1 cellular context compared by ENCODE assay signal in genomic region chr12:47775100-47775911, GRCh38.
A peak's percentile ranks its signal among the peaks of the same experiment; 100 is the strongest.
TF ChIP-seq lines count a peak whose summit lies in the region.

No MANE protein-coding gene starts in this region.

TF ChIP-seq in K562, 482 proteins besides CTCF, POLR2A, EP300 and RAD21 (continued from another document and continues in another):
- TF ChIP-seq TRIM25 (IDR thresholded peaks at IDR 0.05; ENCODE audit: borderline replicate concordance) (no peak), ZEB2 (IDR thresholded peaks at IDR 0.05) (peak; percentile 42; the same call in 1 of the 2 replicates), IRF1 (CRISPR knock-in tag; IDR thresholded peaks at IDR 0.05; ENCODE audit: borderline replicate concordance) (no peak), KDM5B (IDR thresholded peaks at IDR 0.05; ENCODE audit: insufficient replicate concordance, low read depth, low read length) (no peak), SETDB1 (IDR thresholded peaks at IDR 0.05; ENCODE audit: low read length) (no peak), GABPB1 (CRISPR knock-in tag; IDR thresholded peaks at IDR 0.05) (no peak), HDGF (IDR thresholded peaks at IDR 0.05) (no peak), MBD2 (IDR thresholded peaks at IDR 0.05; ENCODE audit: borderline replicate concordance, low read depth) (no peak; the same call in 1 of the 2 replicates), MXD1 (CRISPR knock-in tag; IDR thresholded peaks at IDR 0.05; ENCODE audit: borderline replicate concordance, poor library complexity, severe bottlenecking) (peak; percentile 15), POLR2B (IDR thresholded peaks at IDR 0.05; ENCODE audit: low read depth, partially characterized antibody) (no peak), CREB5 (CRISPR knock-in tag; IDR thresholded peaks at IDR 0.05) (no peak), SMARCE1 (IDR thresholded peaks at IDR 0.05) (peak; percentile 87), ZNF57 (CRISPR knock-in tag; IDR thresholded peaks at IDR 0.05) (no peak), DDX20 (tag; IDR thresholded peaks at IDR 0.05; ENCODE audit: low read depth) (no peak), MCM5 (IDR thresholded peaks at IDR 0.05; ENCODE audit: low read depth) (no peak), ZNF277 (CRISPR knock-in tag; IDR thresholded peaks at IDR 0.05; ENCODE audit: borderline replicate concordance) (no peak), ZNF41 (CRISPR knock-in tag; conservative IDR thresholded peaks at IDR 0.05) (no peak), TARDBP (IDR thresholded peaks at IDR 0.05) (no peak), AFF4 (CRISPR knock-in tag; IDR thresholded peaks at IDR 0.05) (no peak), ZNF174 (CRISPR knock-in tag; IDR thresholded peaks at IDR 0.05) (no peak), FOXA3 (CRISPR knock-in tag; conservative IDR thresholded peaks at IDR 0.05 in 1 of 2, IDR thresholded peaks at IDR 0.05 in 1 of 2) (no peak), ZBED1 (IDR thresholded peaks at IDR 0.05) (no peak), SMAD1 (IDR thresholded peaks at IDR 0.05; ENCODE audit: low read depth, low read length, partially characterized antibody) (no peak), NFE2L1 (tag; IDR thresholded peaks at IDR 0.05; ENCODE audit: borderline replicate concordance, low read depth) (peak; percentile 99), RNF219 (CRISPR knock-in tag; IDR thresholded peaks at IDR 0.05) (no peak), FOSL1 (tag; conservative IDR thresholded peaks at IDR 0.05) (peak; percentile 71), HMGN3 (IDR thresholded peaks at IDR 0.05; ENCODE audit: borderline replicate concordance, extremely low read depth, insufficient read length, low read depth, low read length) (no peak), NFATC3 (IDR thresholded peaks at IDR 0.05) (no peak), RERE (CRISPR knock-in tag; IDR thresholded peaks at IDR 0.05; ENCODE audit: borderline replicate concordance) (no peak), ZNF780A (CRISPR knock-in tag; IDR thresholded peaks at IDR 0.05) (no peak), MYNN (IDR thresholded peaks at IDR 0.05) (no peak; the same call in 1 of the 2 replicates), MYNN (CRISPR knock-in tag; IDR thresholded peaks at IDR 0.05) (no peak), HDAC6 (IDR thresholded peaks at IDR 0.05; ENCODE audit: low read depth, low read length) (no peak), GATAD2B (IDR thresholded peaks at IDR 0.05; ENCODE audit: borderline replicate concordance) (no peak), ELF2 (CRISPR knock-in tag; IDR thresholded peaks at IDR 0.05) (no peak; the same call in 1 of the 2 replicates), PPARD (CRISPR knock-in tag; IDR thresholded peaks at IDR 0.05) (no peak), GTF2B (IDR thresholded peaks at IDR 0.05; ENCODE audit: extremely low read depth, insufficient read length) (no peak), KDM2B (CRISPR knock-in tag; IDR thresholded peaks at IDR 0.05) (no peak), CEBPG (CRISPR knock-in tag; IDR thresholded peaks at IDR 0.05) (no peak), CEBPG (tag; conservative IDR thresholded peaks at IDR 0.05 in 1 of 2, IDR thresholded peaks at IDR 0.05 in 1 of 2) (no peak), XRCC3 (IDR thresholded peaks at IDR 0.05) (no peak), TCF3 (CRISPR knock-in tag; IDR thresholded peaks at IDR 0.05) (no peak), SRSF3 (IDR thresholded peaks at IDR 0.05; ENCODE audit: insufficient read depth, low read length) (no peak), E2F6 (IDR thresholded peaks at IDR 0.05; ENCODE audit: borderline replicate concordance in 1 of 2, extremely low read depth in 1 of 2, insufficient read depth in 1 of 2, insufficient read length in 1 of 2, low read depth in 1 of 2, low read length in 1 of 2, poor library complexity in 1 of 2, severe bottlenecking in 1 of 2) (no peak), ZNF785 (CRISPR knock-in tag; IDR thresholded peaks at IDR 0.05) (no peak), ELF4 (CRISPR knock-in tag; IDR thresholded peaks at IDR 0.05) (no peak; the same call in 1 of the 2 replicates)
